In genomic region chr2:173815778-173816177, GRCh38 we compare ENCODE assay signal across 18 cellular contexts.
DNase-seq lines count a peak whose midpoint lies in the region; ATAC-seq, FAIRE-seq and TF ChIP-seq lines count a peak whose summit lies in the region.
"Had no signal": no experiment of that assay in that cellular context is flagged by ENCODE, and none has a peak within 500 bp of the region (broad histone marks: within the 10 kb centered on the region; RNA-seq: fewer than 3 reads in every experiment).

No MANE protein-coding gene starts in this region.

- no peak for ATAC-seq in heart right ventricle
- ATAC-seq: A549, HCT116 had no signal

- H2BK120ac ChIP-seq in trophoblast cell (ENCODE audit: insufficient read depth, low read length, poor library complexity) = no peak overlapping the region

- H3K27ac ChIP-seq in trophoblast cell (ENCODE audit: low read depth, low read length) (no peak overlapping the region), testis (no peak overlapping the region), heart right ventricle (no peak overlapping the region)
- H3K27ac ChIP-seq: A549, C4-2B, GM23248 had no signal

- TF ChIP-seq CTCF in bronchial epithelial cell (IDR thresholded peaks at IDR 0.05; ENCODE audit: insufficient read depth, low read length, severe bottlenecking) (no peak), testis (IDR thresholded peaks at IDR 0.05) (no peak), heart right ventricle (IDR thresholded peaks at IDR 0.05) (no peak)

- no CpG with 5 or more reads among the region's 5 CpGs for WGBS in trophoblast cell (ENCODE audit: extremely low coverage, insufficient coverage, insufficient read length)
- 79 to 86% methylated on average over 5 of the region's 5 CpGs for WGBS in testis, 2 donors
- 77 to 78% methylated on average over 5 of the region's 5 CpGs for WGBS in heart right ventricle, 2 donors

- H3K14ac ChIP-seq in trophoblast cell (ENCODE audit: low read length) = no peak overlapping the region

- H4K12ac ChIP-seq in trophoblast cell (ENCODE audit: low read depth, low read length) = no peak overlapping the region

- no peak for FAIRE-seq in bronchial epithelial cell (lab: Jason Lieb, UNC)
- FAIRE-seq: A549, D721Med, H54 had no signal

- H3K79me2 ChIP-seq in trophoblast cell (ENCODE audit: control insufficient read depth, insufficient read depth, low read length, poor library complexity) = no peaks in the 10 kb centered on the region

- H3K4me1 ChIP-seq in trophoblast cell (ENCODE audit: control insufficient read depth in 1 of 2, insufficient read depth in 2 of 2, low read length in 2 of 2) (peaks cover 0 to 2% of the 10 kb centered on the region in 2 experiments), testis (no peaks in the 10 kb centered on the region), heart right ventricle (no peaks in the 10 kb centered on the region)
- H3K4me1 ChIP-seq: A549, BE2C had no signal

- no peak overlapping the region for H3K4me3 ChIP-seq in bronchial epithelial cell (ENCODE audit: low read depth, low read length)
- H3K4me3 ChIP-seq in trophoblast cell (ENCODE audit: low read depth, low read length) = no peak overlapping the region
- no peak overlapping the region for H3K4me3 ChIP-seq in testis
- H3K4me3 ChIP-seq in heart right ventricle = no peak overlapping the region
- H3K4me3 ChIP-seq: A549, GM23248 had no signal

- H3K18ac ChIP-seq in trophoblast cell (ENCODE audit: low read length) = no peak overlapping the region

- H2BK12ac ChIP-seq in trophoblast cell (ENCODE audit: low read length) = no peak overlapping the region

- no peak overlapping the region for H2AK5ac ChIP-seq in trophoblast cell (ENCODE audit: low read length)

- DNase-seq in HT1080 (ENCODE audit: low read depth) (peak; percentile 25), RPMI7951 (ENCODE audit: low read depth) (peak; percentile 2), bronchial epithelial cell (ENCODE audit: low read depth) (peak; percentile 5), trophoblast cell (peak; percentile 82 to 90), GM03348 (ENCODE audit: low spot score) (no peak), testis (no peak), heart right ventricle (no peak)
- DNase-seq: BE2C; CD4-positive, alpha-beta memory T cell; DMS153; DMS79 treated with DMSO at 0.1 percent for 48 hours; GDM1; GM23248 had no signal

- H4K91ac ChIP-seq in trophoblast cell (ENCODE audit: low read depth, low read length) = no peak overlapping the region

- H3K9me3 ChIP-seq in trophoblast cell (ENCODE audit: insufficient read depth, low read depth, low read length) = no peaks in the 10 kb centered on the region
- no peaks in the 10 kb centered on the region for H3K9me3 ChIP-seq in testis
- H3K9me3 ChIP-seq in heart right ventricle = no peaks in the 10 kb centered on the region
- H3K9me3 ChIP-seq: A549, BE2C had no signal

- TF ChIP-seq POLR2A in testis (IDR thresholded peaks at IDR 0.05) = no peak

- H3K79me1 ChIP-seq in trophoblast cell (ENCODE audit: low read length) = no peaks in the 10 kb centered on the region

- H3K36me3 ChIP-seq in bronchial epithelial cell (ENCODE audit: control insufficient read depth, insufficient read depth, low read length) (no peaks in the 10 kb centered on the region), trophoblast cell (ENCODE audit: control insufficient read depth in 1 of 2, insufficient read depth in 2 of 2, low read length in 2 of 2) (no peaks in the 10 kb centered on the region), testis (ENCODE audit: low read depth, missing control alignments) (no peaks in the 10 kb centered on the region), heart right ventricle (no peaks in the 10 kb centered on the region)
- H3K36me3 ChIP-seq: BE2C had no signal

- no peak overlapping the region for H2BK5ac ChIP-seq in trophoblast cell (ENCODE audit: low read depth, low read length, poor library complexity)

- H4K8ac ChIP-seq in trophoblast cell (ENCODE audit: low read depth, low read length) = no peak overlapping the region

- no peaks in the 10 kb centered on the region for H3K27me3 ChIP-seq in bronchial epithelial cell (ENCODE audit: control insufficient read depth, insufficient read depth, low read length)
- no peaks in the 10 kb centered on the region for H3K27me3 ChIP-seq in trophoblast cell (ENCODE audit: insufficient read depth, low read length)
- no peaks in the 10 kb centered on the region for H3K27me3 ChIP-seq in testis
- peaks cover 0 to 10% (median 0%) of the 10 kb centered on the region in 7 donors for H3K27me3 ChIP-seq in heart right ventricle
- H3K27me3 ChIP-seq: BE2C had no signal

- intact Hi-C loops in testis (cut with DNase I; ENCODE audit: low total_unique reads) = no loop called here
- intact Hi-C loops in heart right ventricle (cut with DNase I) = no loop called here

- H3K9ac ChIP-seq in trophoblast cell (ENCODE audit: low read length) = no peak overlapping the region
- H3K9ac ChIP-seq: GM23248 had no signal

- no peak overlapping the region for H3K23ac ChIP-seq in trophoblast cell (ENCODE audit: low read length)

- H2AFZ ChIP-seq in trophoblast cell (ENCODE audit: insufficient read depth, low read length, poor library complexity) = no peak overlapping the region
- H2AFZ ChIP-seq: GM23248 had no signal

- no peak overlapping the region for H3K4me2 ChIP-seq in trophoblast cell (ENCODE audit: low read length)
- H3K4me2 ChIP-seq: A549 had no signal

- H3K4ac ChIP-seq in trophoblast cell (ENCODE audit: low read depth, low read length) = no peak overlapping the region

Comparison
In these comparisons a context has a peak if more than half of its experiments do, and no peak if none do; other contexts are left out.
1. DNase-seq: peak in HT1080 (single experiment), RPMI7951 (single experiment), bronchial epithelial cell (single experiment) and trophoblast cell (2 of 2); none in GM03348 (single experiment), testis (single experiment) and heart right ventricle (0 of 2).